In the genomic region with DNA sequence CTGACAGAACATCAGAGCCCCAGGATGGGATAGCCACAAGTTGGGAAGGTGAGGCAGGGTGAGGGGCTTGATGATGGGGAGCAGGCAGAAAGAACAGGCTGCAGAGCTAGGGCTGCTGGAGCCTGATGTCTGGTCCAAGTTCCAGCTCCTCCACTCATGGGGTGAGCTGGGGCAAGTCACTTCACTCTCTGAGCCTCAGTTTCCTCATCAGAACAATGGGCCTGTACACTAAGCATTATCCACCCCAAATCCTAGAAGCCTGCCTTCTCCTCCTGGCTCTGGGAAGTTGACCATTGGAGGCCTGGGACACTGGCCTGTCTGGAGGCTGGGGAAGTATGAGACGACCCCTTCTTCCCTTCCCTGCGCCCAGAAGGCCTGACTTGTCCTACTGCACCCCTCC, we compare ENCODE assay signal across 26 cellular contexts. TPM values are rescaled to one million over a fixed set of nuclear protein-coding genes. Genes with fewer than 3 reads are reported as not detected.
DNase-seq lines count a peak whose midpoint lies in the region; ATAC-seq and TF ChIP-seq lines count a peak whose summit lies in the region.
"Had no signal": no experiment of that assay in that cellular context is flagged by ENCODE, and none has a peak within 500 bp of the region (broad histone marks: within the 10 kb centered on the region; RNA-seq: fewer than 3 reads in every experiment).

No MANE protein-coding gene starts in this region.

- no peak overlapping the region for H2AFZ ChIP-seq in OCI-LY1 (ENCODE audit: low read length)

- peak overlapping the region in 2 of 3 experiments; percentile 43 to 68 for H3K27ac Mint-ChIP-seq in nephron
- H3K27ac Mint-ChIP-seq in CD4-positive, alpha-beta T cell = no peak overlapping the region
- H3K27ac Mint-ChIP-seq: activated CD4-positive, alpha-beta T cell treated with anti-CD3 and anti-CD28 coated beads for 36 hours; activated CD8-positive, alpha-beta T cell treated with anti-CD3 and anti-CD28 coated beads for 36 hours; activated naive CD4-positive, alpha-beta T cell treated with anti-CD3 and anti-CD28 coated beads, Interleukin-2, amount 10 ng/mL, durations not matched to agents 7 days and 5 days; H9 had no signal

- H3K36me3 ChIP-seq in OCI-LY1 (ENCODE audit: insufficient read depth, low read length) = no peaks in the 10 kb centered on the region
- H3K36me3 ChIP-seq: BE2C, Peyer's patch, thoracic aorta, uterus had no signal

- H3K9ac ChIP-seq in OCI-LY1 (ENCODE audit: low read length) = no peak overlapping the region

- no peaks in the 10 kb centered on the region for H4K20me1 ChIP-seq in OCI-LY1 (ENCODE audit: insufficient read depth, low read length)

- DNase-seq in SHP77 treated with DMSO at 0.1 percent for 48 hours (lab: John Stamatoyannopoulos, UW) = no peak
- DNase-seq in RPMI8226 = no peak
- no peak for DNase-seq in CD4-positive, alpha-beta T cell
- DNase-seq: ACHN; activated CD4-positive, alpha-beta T cell treated with anti-CD3 and anti-CD28 coated beads for 36 hours; activated CD8-positive, alpha-beta memory T cell treated with anti-CD3 and anti-CD28 coated beads, Interleukin-2, amount 50 U/mL, for 48 hours; activated naive CD4-positive, alpha-beta T cell treated with anti-CD3 and anti-CD28 coated beads, Interleukin-2, amount 10 ng/mL, durations not matched to agents 7 days and 5 days; BE2C; effector CD4-positive, alpha-beta T cell; EL; H9; Kasumi-1; MV-4-11; NCI-H1436 treated with DMSO at 0.1 percent for 48 hours; NCI-H226; SIG-M5; stimulated activated naive CD4-positive, alpha-beta T cell; SW 1271; uterus had no signal

- peaks cover 81% of the 10 kb centered on the region for H3K4me1 Mint-ChIP-seq in nephron
- peaks cover 22% of the 10 kb centered on the region for H3K4me1 Mint-ChIP-seq in CD4-positive, alpha-beta T cell (ENCODE audit: low read depth)

- no peaks in the 10 kb centered on the region for H3K79me2 ChIP-seq in OCI-LY1 (ENCODE audit: insufficient read depth, low read length)

- POLR2A ChIA-PET in CD4-positive, alpha-beta T cell (lab: Charles Lee) = no interaction called here

- no peaks in the 10 kb centered on the region for H3K9me2 ChIP-seq in OCI-LY1 (ENCODE audit: low read depth, low read length)

- no peak for ATAC-seq in CD4-positive, alpha-beta T cell (ENCODE audit: poor library complexity)
- ATAC-seq: activated CD4-positive, alpha-beta T cell treated with anti-CD3 and anti-CD28 coated beads for 36 hours; activated CD8-positive, alpha-beta T cell treated with anti-CD3 and anti-CD28 coated beads for 36 hours had no signal

- TF ChIP-seq CTCF in OCI-LY1 (IDR thresholded peaks at IDR 0.05; ENCODE audit: low read length) (no peak), nephron (IDR thresholded peaks at IDR 0.05; ENCODE audit: unreplicated experiment in 3 of 3) (no peak)
- no peak for TF ChIP-seq CTCF in CD4-positive, alpha-beta T cell (IDR thresholded peaks at IDR 0.05)

- no peaks in the 10 kb centered on the region for H3K27me3 ChIP-seq in OCI-LY1 (ENCODE audit: insufficient read depth, low read length)
- H3K27me3 ChIP-seq in CD4-positive, alpha-beta T cell (ENCODE audit: control insufficient read depth, insufficient read depth, low read length) = peaks cover 7% of the 10 kb centered on the region

- H3K27ac ChIP-seq in OCI-LY1 (ENCODE audit: low read depth, low read length, poor library complexity, severe bottlenecking) = peak overlapping the region; percentile 85
- H3K27ac ChIP-seq in cingulate gyrus (ENCODE audit: low read depth, low read length) = peak overlapping the region; percentile 75
- peak overlapping the region; percentile 92 for H3K27ac ChIP-seq in temporal lobe (ENCODE audit: low read depth, low read length)
- H3K27ac ChIP-seq in CD4-positive, alpha-beta T cell (ENCODE audit: low read depth, low read length) = no peak overlapping the region
- H3K27ac ChIP-seq: Peyer's patch, uterus had no signal

- no peaks in the 10 kb centered on the region for H3F3A ChIP-seq in OCI-LY1 (ENCODE audit: insufficient read depth, low read length)

- no peaks in the 10 kb centered on the region for H3K9me3 ChIP-seq in OCI-LY1 (ENCODE audit: low read length)
- no peaks in the 10 kb centered on the region for H3K9me3 ChIP-seq in CD4-positive, alpha-beta T cell (ENCODE audit: control insufficient read depth, low read length)
- H3K9me3 ChIP-seq: BE2C, Peyer's patch, thoracic aorta, uterus had no signal

- H3K4me3 ChIP-seq in OCI-LY1 (ENCODE audit: low read depth, low read length, poor library complexity, severe bottlenecking) = no peak overlapping the region
- H3K4me3 ChIP-seq: Peyer's patch, thoracic aorta, uterus had no signal

- peaks cover 77% of the 10 kb centered on the region for H3K4me1 ChIP-seq in OCI-LY1 (ENCODE audit: insufficient read depth, low read length, severe bottlenecking)

- no peak overlapping the region for H3K4me2 ChIP-seq in OCI-LY1 (ENCODE audit: low read length)

- no peaks in the 10 kb centered on the region for H3K36me3 Mint-ChIP-seq in nephron (ENCODE audit: low read depth)
- H3K36me3 Mint-ChIP-seq in CD4-positive, alpha-beta T cell (ENCODE audit: low read depth) = no peaks in the 10 kb centered on the region
- H3K36me3 Mint-ChIP-seq: activated naive CD4-positive, alpha-beta T cell treated with anti-CD3 and anti-CD28 coated beads, Interleukin-2, amount 10 ng/mL, durations not matched to agents 7 days and 5 days had no signal

- H3K4me3 Mint-ChIP-seq in nephron = peak overlapping the region in 1 of 3 experiments; percentile 61
- H3K4me3 Mint-ChIP-seq in CD4-positive, alpha-beta T cell = no peak overlapping the region
- H3K4me3 Mint-ChIP-seq: activated CD4-positive, alpha-beta T cell treated with anti-CD3 and anti-CD28 coated beads for 36 hours; activated CD8-positive, alpha-beta T cell treated with anti-CD3 and anti-CD28 coated beads for 36 hours; activated naive CD4-positive, alpha-beta T cell treated with anti-CD3 and anti-CD28 coated beads, Interleukin-2, amount 10 ng/mL, durations not matched to agents 7 days and 5 days; H9 had no signal

- CTCF ChIA-PET in CD4-positive, alpha-beta T cell (lab: Charles Lee) = interaction anchor here (1.1 kb wide), 1 partner anchor 21 kb away, joined by 3 read pairs; no protein-coding TSS in a partner anchor

- intact Hi-C loops in CD4-positive, alpha-beta T cell (cut with DNase I, micrococcal nuclease) = no loop called here

- H3K27me3 Mint-ChIP-seq in nephron (ENCODE audit: low read depth) = peaks cover 41% of the 10 kb centered on the region
- H3K27me3 Mint-ChIP-seq in CD4-positive, alpha-beta T cell = peaks cover 16% of the 10 kb centered on the region

- no peaks in the 10 kb centered on the region for H3K9me3 Mint-ChIP-seq in nephron
- H3K9me3 Mint-ChIP-seq in CD4-positive, alpha-beta T cell = no peaks in the 10 kb centered on the region
- H3K9me3 Mint-ChIP-seq: activated CD8-positive, alpha-beta T cell treated with anti-CD3 and anti-CD28 coated beads for 36 hours; activated naive CD4-positive, alpha-beta T cell treated with anti-CD3 and anti-CD28 coated beads, Interleukin-2, amount 10 ng/mL, durations not matched to agents 7 days and 5 days had no signal

RNA-seq across cellular contexts. Expression of a gene that starts 51.8 kb away (rescaled TPM):
- 31.2 TPM for total RNA-seq in temporal lobe
- under 1 TPM in 1 of 2 experiments, not detected in 1; 0.08 TPM for total RNA-seq in CD4-positive, alpha-beta T cell
- total RNA-seq: activated CD4-positive, alpha-beta T cell treated with anti-CD3 and anti-CD28 coated beads for 36 hours; Peyer's patch had no signal

Comparison
In these comparisons a context has a peak if more than half of its experiments do, and no peak if none do; other contexts are left out.
1. RNA of a gene that starts 51.8 kb away (total RNA-seq): 31.2 TPM in temporal lobe (single experiment); 0.08 TPM in CD4-positive, alpha-beta T cell; every median in the first group is over 10 times any median in the second.